Comparison of ENCODE assay signal across 15 cellular contexts in genomic region chr3:141834296-141834695, GRCh38. TPM values are rescaled to one million over a fixed set of nuclear protein-coding genes. Genes with fewer than 3 reads are reported as not detected.
A peak's percentile ranks its signal among the peaks of the same experiment; 100 is the strongest.
DNase-seq lines count a peak whose midpoint lies in the region; ATAC-seq and TF ChIP-seq lines count a peak whose summit lies in the region.
"Had no signal": no experiment of that assay in that cellular context is flagged by ENCODE, and none has a peak within 500 bp of the region (broad histone marks: within the 10 kb centered on the region; RNA-seq: fewer than 3 reads in every experiment).

No MANE protein-coding gene starts in this region.

- H3K27ac Mint-ChIP-seq in activated CD4-positive, alpha-beta T cell treated with anti-CD3 and anti-CD28 coated beads for 36 hours: no peak overlapping the region
- H3K27ac Mint-ChIP-seq in WTC11 (no peak overlapping the region), immature natural killer cell (no peak overlapping the region)
- H3K27ac Mint-ChIP-seq: CD4-positive, alpha-beta T cell; H9; IgD-negative memory B cell had no signal

- H3K9me3 Mint-ChIP-seq in activated CD4-positive, alpha-beta T cell treated with anti-CD3 and anti-CD28 coated beads for 36 hours (ENCODE audit: low read depth): no peaks in the 10 kb centered on the region
- peaks cover 9% of the 10 kb centered on the region for H3K9me3 Mint-ChIP-seq in WTC11
- H3K9me3 Mint-ChIP-seq in immature natural killer cell: no peaks in the 10 kb centered on the region
- H3K9me3 Mint-ChIP-seq: CD4-positive, alpha-beta T cell had no signal

- H3K27me3 Mint-ChIP-seq in activated CD4-positive, alpha-beta T cell treated with anti-CD3 and anti-CD28 coated beads for 36 hours: no peaks in the 10 kb centered on the region
- H3K27me3 Mint-ChIP-seq in WTC11 (ENCODE audit: low read depth) (no peaks in the 10 kb centered on the region), immature natural killer cell (ENCODE audit: low read depth in 3 of 3) (peaks cover 0 to 3% (median 0%) of the 10 kb centered on the region in 3 donors)
- H3K27me3 Mint-ChIP-seq: CD4-positive, alpha-beta T cell had no signal

- TF ChIP-seq RAD21 in Ishikawa (IDR thresholded peaks at IDR 0.05; ENCODE audit: low read depth): no peak

- TF ChIP-seq CTCF in WTC11 (IDR thresholded peaks at IDR 0.05): no peak

- peak; percentile 36 for ATAC-seq in activated CD4-positive, alpha-beta T cell treated with anti-CD3 and anti-CD28 coated beads for 36 hours
- ATAC-seq in WTC11: no peak
- ATAC-seq: A549, HepG2 had no signal

- no peak overlapping the region for H3K4me3 Mint-ChIP-seq in activated CD4-positive, alpha-beta T cell treated with anti-CD3 and anti-CD28 coated beads for 36 hours
- H3K4me3 Mint-ChIP-seq in WTC11 (no peak overlapping the region), immature natural killer cell (no peak overlapping the region)
- H3K4me3 Mint-ChIP-seq: CD4-positive, alpha-beta T cell; H9; IgD-negative memory B cell had no signal

- intact Hi-C loops in activated CD4-positive, alpha-beta T cell treated with anti-CD3 and anti-CD28 coated beads for 36 hours (cut with DNase I, micrococcal nuclease): no loop called here

- no peaks in the 10 kb centered on the region for H3K4me1 Mint-ChIP-seq in activated CD4-positive, alpha-beta T cell treated with anti-CD3 and anti-CD28 coated beads for 36 hours
- no peaks in the 10 kb centered on the region; the same call in 1 of the 2 replicates for H3K4me1 Mint-ChIP-seq in WTC11
- peaks cover 0 to 5% of the 10 kb centered on the region in 2 donors for H3K4me1 Mint-ChIP-seq in immature natural killer cell
- H3K4me1 Mint-ChIP-seq: IgD-negative memory B cell had no signal

- POLR2A ChIA-PET in activated CD4-positive, alpha-beta T cell treated with anti-CD3 and anti-CD28 coated beads for 36 hours (lab: Charles Lee): no interaction called here
- POLR2A ChIA-PET in WTC11 (lab: Charles Lee): interaction anchor here (0.9 kb wide), 1 partner anchor 37 kb away, joined by 3 read pairs; no protein-coding TSS in a partner anchor

- TF ChIP-seq EP300 in Ishikawa (IDR thresholded peaks at IDR 0.05; ENCODE audit: borderline replicate concordance): no peak

- CTCF ChIA-PET in activated CD4-positive, alpha-beta T cell treated with anti-CD3 and anti-CD28 coated beads for 36 hours (lab: Charles Lee): no interaction called here
- CTCF ChIA-PET in WTC11 (lab: Charles Lee): no interaction called here

- DNase-seq in activated CD4-positive, alpha-beta T cell treated with anti-CD3 and anti-CD28 coated beads for 36 hours: no peak
- no peak for DNase-seq in activated CD4-positive, alpha-beta T cell treated with anti-CD3 and anti-CD28 coated beads, Interleukin-2, amount 50 U/mL, for 1 hour
- DNase-seq in WTC11 (ENCODE audit: low spot score) (no peak), globus pallidus (ENCODE audit: low spot score) (no peak), immature natural killer cell (no peak)
- no peak for DNase-seq in activated effector memory CD4-positive, alpha-beta T cell treated with anti-CD3 and anti-CD28 coated beads, Interleukin-2, amount 50 U/mL, for 16 hours
- DNase-seq: AML-193; Caco-2; CD4-positive, alpha-beta T cell; GDM1; H9 had no signal

- no peaks in the 10 kb centered on the region for H3K36me3 Mint-ChIP-seq in activated CD4-positive, alpha-beta T cell treated with anti-CD3 and anti-CD28 coated beads for 36 hours (ENCODE audit: low read depth)
- H3K36me3 Mint-ChIP-seq in WTC11 (no peaks in the 10 kb centered on the region), immature natural killer cell (no peaks in the 10 kb centered on the region)
- H3K36me3 Mint-ChIP-seq: IgD-negative memory B cell had no signal

TF ChIP-seq in Ishikawa, 13 proteins besides CTCF, POLR2A, EP300 and RAD21:
- TF ChIP-seq, protein P1, sequence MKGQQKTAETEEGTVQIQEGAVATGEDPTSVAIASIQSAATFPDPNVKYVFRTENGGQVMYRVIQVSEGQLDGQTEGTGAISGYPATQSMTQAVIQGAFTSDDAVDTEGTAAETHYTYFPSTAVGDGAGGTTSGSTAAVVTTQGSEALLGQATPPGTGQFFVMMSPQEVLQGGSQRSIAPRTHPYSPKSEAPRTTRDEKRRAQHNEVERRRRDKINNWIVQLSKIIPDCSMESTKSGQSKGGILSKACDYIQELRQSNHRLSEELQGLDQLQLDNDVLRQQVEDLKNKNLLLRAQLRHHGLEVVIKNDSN (IDR thresholded peaks at IDR 0.05): peak; percentile 56
- TF ChIP-seq YY1 (IDR thresholded peaks at IDR 0.05; ENCODE audit: low read depth): no peak
TF ChIP-seq in Ishikawa: peak in this region for 1.

TF ChIP-seq in WTC11, 78 proteins besides CTCF, POLR2A, EP300 and RAD21:
- TF ChIP-seq, protein P2, sequence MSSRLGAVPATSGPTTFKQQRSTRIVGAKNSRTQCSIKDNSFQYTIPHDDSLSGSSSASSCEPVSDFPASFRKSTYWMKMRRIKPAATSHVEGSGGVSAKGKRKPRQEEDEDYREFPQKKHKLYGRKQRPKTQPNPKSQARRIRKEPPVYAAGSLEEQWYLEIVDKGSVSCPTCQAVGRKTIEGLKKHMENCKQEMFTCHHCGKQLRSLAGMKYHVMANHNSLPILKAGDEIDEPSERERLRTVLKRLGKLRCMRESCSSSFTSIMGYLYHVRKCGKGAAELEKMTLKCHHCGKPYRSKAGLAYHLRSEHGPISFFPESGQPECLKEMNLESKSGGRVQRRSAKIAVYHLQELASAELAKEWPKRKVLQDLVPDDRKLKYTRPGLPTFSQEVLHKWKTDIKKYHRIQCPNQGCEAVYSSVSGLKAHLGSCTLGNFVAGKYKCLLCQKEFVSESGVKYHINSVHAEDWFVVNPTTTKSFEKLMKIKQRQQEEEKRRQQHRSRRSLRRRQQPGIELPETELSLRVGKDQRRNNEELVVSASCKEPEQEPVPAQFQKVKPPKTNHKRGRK (CRISPR knock-in tag; IDR thresholded peaks at IDR 0.05; ENCODE audit: borderline replicate concordance): no peak
- no peak for TF ChIP-seq TEAD1 (CRISPR knock-in tag; IDR thresholded peaks at IDR 0.05)
- no peak for TF ChIP-seq AFF4 (CRISPR knock-in tag; IDR thresholded peaks at IDR 0.05; ENCODE audit: borderline replicate concordance)
- 0 out of 2 replicates have a peak, but pooled peaks have one; percentile 10 for TF ChIP-seq NFYB (CRISPR knock-in tag; conservative IDR thresholded peaks at IDR 0.05; ENCODE audit: low read depth)
- TF ChIP-seq ZNF671 (CRISPR knock-in tag; IDR thresholded peaks at IDR 0.05): no peak
- 0 out of 2 replicates have a peak, but pooled peaks have one; percentile 26 for TF ChIP-seq USF2 (CRISPR knock-in tag; IDR thresholded peaks at IDR 0.05)
- TF ChIP-seq, protein P3, sequence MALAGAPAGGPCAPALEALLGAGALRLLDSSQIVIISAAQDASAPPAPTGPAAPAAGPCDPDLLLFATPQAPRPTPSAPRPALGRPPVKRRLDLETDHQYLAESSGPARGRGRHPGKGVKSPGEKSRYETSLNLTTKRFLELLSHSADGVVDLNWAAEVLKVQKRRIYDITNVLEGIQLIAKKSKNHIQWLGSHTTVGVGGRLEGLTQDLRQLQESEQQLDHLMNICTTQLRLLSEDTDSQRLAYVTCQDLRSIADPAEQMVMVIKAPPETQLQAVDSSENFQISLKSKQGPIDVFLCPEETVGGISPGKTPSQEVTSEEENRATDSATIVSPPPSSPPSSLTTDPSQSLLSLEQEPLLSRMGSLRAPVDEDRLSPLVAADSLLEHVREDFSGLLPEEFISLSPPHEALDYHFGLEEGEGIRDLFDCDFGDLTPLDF (CRISPR knock-in tag; IDR thresholded peaks at IDR 0.05): no peak
- no peak for TF ChIP-seq NR1H2 (CRISPR knock-in tag; IDR thresholded peaks at IDR 0.05)

RNA-seq across cellular contexts. Expression of gene ATP1B3, which starts 42.1 kb away (rescaled TPM):
- 100 to 1,000 TPM; 109 to 132 TPM for total RNA-seq in activated CD4-positive, alpha-beta T cell treated with anti-CD3 and anti-CD28 coated beads for 36 hours
- total RNA-seq in WTC11 (2021): 189 to 239 TPM (median 212 TPM) in 3 replicates
- polyA plus RNA-seq in immature natural killer cell: 100 to 1,000 TPM; 145 to 206 (median 167) TPM
